Comparison of ENCODE assay signal across 8 cellular contexts in genomic region chr1:156025873-156026272, GRCh38. TPM values are rescaled to one million over a fixed set of nuclear protein-coding genes. Genes with fewer than 3 reads are reported as not detected.
A peak's percentile ranks its signal among the peaks of the same experiment; 100 is the strongest.
DNase-seq lines count a peak whose midpoint lies in the region; ATAC-seq, FAIRE-seq and TF ChIP-seq lines count a peak whose summit lies in the region.

No MANE protein-coding gene starts in this region.

- in situ Hi-C loops in GM23248 (cut with MboI), result no loop called here

- H3F3A ChIP-seq in GM23248 (ENCODE audit: insufficient read depth), result no peaks in the 10 kb centered on the region

- no peak overlapping the region for H3K27ac ChIP-seq in GM23248
- no peak overlapping the region for H3K27ac ChIP-seq in astrocyte (ENCODE audit: low read depth, low read length)
- H3K27ac ChIP-seq in kidney (ENCODE audit: low read depth in 2 of 2, low read length in 2 of 2), result no peak overlapping the region
- no peak overlapping the region for H3K27ac ChIP-seq in thoracic aorta

- H2AFZ ChIP-seq in GM23248, result no peak overlapping the region
- H2AFZ ChIP-seq in astrocyte (ENCODE audit: low read depth, low read length), result peak overlapping the region; percentile 59

- H3K9me3 ChIP-seq in GM23248 (ENCODE audit: low read depth) (no peaks in the 10 kb centered on the region), astrocyte (ENCODE audit: insufficient read depth, low read depth, low read length) (no peaks in the 10 kb centered on the region), kidney (ENCODE audit: control insufficient read depth in 1 of 2, low read length in 2 of 2) (no peaks in the 10 kb centered on the region), thoracic aorta (no peaks in the 10 kb centered on the region)

- WGBS in GM23248 (ENCODE audit: low coverage in 1 of 2, low lambda C conversion rate in 2 of 2, missing lambda C conversion rate in 2 of 2), 2 experiments, result 36 to 55% methylated on average over 9 of the region's 9 CpGs

- H3K36me3 ChIP-seq in GM23248 (ENCODE audit: low read depth) (no peaks in the 10 kb centered on the region), astrocyte (ENCODE audit: insufficient read depth, low read length) (no peaks in the 10 kb centered on the region), kidney (ENCODE audit: control insufficient read depth in 1 of 2, insufficient read depth in 2 of 2, low read length in 2 of 2) (no peaks in the 10 kb centered on the region), thoracic aorta (no peaks in the 10 kb centered on the region)

- H3K27ac Mint-ChIP-seq in astrocyte (ENCODE audit: unreplicated experiment), result no peak overlapping the region

- no peak for DNase-seq in AG09319 (ENCODE audit: extremely low read depth, low read depth)
- peak; percentile 32 for DNase-seq in GM23248
- DNase-seq in astrocyte (ENCODE audit: low read depth), result peak; percentile 23
- DNase-seq in kidney, result no peak
- no peak for DNase-seq in thoracic aorta (ENCODE audit: low spot score)
- DNase-seq in medulla oblongata (ENCODE audit: extremely low spot score), result no peak

- H3K9me3 Mint-ChIP-seq in astrocyte (ENCODE audit: unreplicated experiment), result no peaks in the 10 kb centered on the region

- intact Hi-C loops in kidney (cut with DNase I), result no loop called here

- no peaks in the 10 kb centered on the region for H3K36me3 Mint-ChIP-seq in astrocyte (ENCODE audit: low read depth, unreplicated experiment)

- no peak overlapping the region for H3K4me3 ChIP-seq in GM23248
- no peak overlapping the region for H3K4me3 ChIP-seq in astrocyte (ENCODE audit: insufficient read depth, low read depth, low read length)
- H3K4me3 ChIP-seq in kidney (ENCODE audit: low read length in 2 of 2), result no peak overlapping the region
- no peak overlapping the region for H3K4me3 ChIP-seq in thoracic aorta

- H3K4me2 ChIP-seq in GM23248 (ENCODE audit: unreplicated experiment), result no peak overlapping the region
- peak overlapping the region; percentile 19 for H3K4me2 ChIP-seq in astrocyte (ENCODE audit: low read length)

- no peak overlapping the region for H3K4me3 Mint-ChIP-seq in astrocyte (ENCODE audit: unreplicated experiment)

- H4K20me1 ChIP-seq in GM23248 (ENCODE audit: insufficient read depth) (no peaks in the 10 kb centered on the region), astrocyte (ENCODE audit: insufficient read depth, low read length) (no peaks in the 10 kb centered on the region)

- H3K4me1 Mint-ChIP-seq in astrocyte (ENCODE audit: low read depth, unreplicated experiment), result no peaks in the 10 kb centered on the region

- no peak for ATAC-seq in thoracic aorta (ENCODE audit: insufficient number of reproducible peaks, low FRiP score, low read depth)
- ATAC-seq in GM18520 (IDR thresholded peaks at IDR 0.05; ENCODE audit: unreplicated experiment), result no peak

- H3K27me3 ChIP-seq in GM23248 (replicated peaks; ENCODE audit: insufficient read depth) (no peaks in the 10 kb centered on the region), astrocyte (ENCODE audit: insufficient read depth, low read length) (no peaks in the 10 kb centered on the region), thoracic aorta (replicated peaks; ENCODE audit: insufficient read depth) (no peaks in the 10 kb centered on the region)

- H3K9me2 ChIP-seq in GM23248 (ENCODE audit: insufficient read depth), result no peaks in the 10 kb centered on the region

- no peak for FAIRE-seq in astrocyte (lab: Jason Lieb, UNC)
- FAIRE-seq in kidney (lab: Jason Lieb, UNC), result no peak

- H3K79me2 ChIP-seq in GM23248 (ENCODE audit: insufficient read depth) (no peaks in the 10 kb centered on the region), astrocyte (ENCODE audit: insufficient read depth, low read length) (no peaks in the 10 kb centered on the region)

- peaks cover 19% of the 10 kb centered on the region for H3K27me3 Mint-ChIP-seq in astrocyte (ENCODE audit: low read depth, unreplicated experiment)

- TF ChIP-seq CTCF in AG09319 (IDR thresholded peaks at IDR 0.05; ENCODE audit: low read depth, low read length) (peak; percentile 56), astrocyte (IDR thresholded peaks at IDR 0.05; ENCODE audit: insufficient read depth, low read depth, low read length) (peak; percentile 54), kidney (IDR thresholded peaks at IDR 0.05; ENCODE audit: borderline replicate concordance, extremely low read depth, insufficient read depth) (peak; percentile 24), thoracic aorta (IDR thresholded peaks at IDR 0.05) (peak; percentile 16)

- H3K9ac ChIP-seq in GM23248 (no peak overlapping the region), astrocyte (ENCODE audit: low read length) (no peak overlapping the region), kidney (ENCODE audit: low read length in 2 of 2) (no peak overlapping the region)

- H3K4me1 ChIP-seq in GM23248 (ENCODE audit: insufficient read depth) (no peaks in the 10 kb centered on the region), astrocyte (ENCODE audit: insufficient read depth, low read length) (peaks cover 5% of the 10 kb centered on the region), kidney (ENCODE audit: control insufficient read depth in 1 of 2, insufficient read depth in 1 of 2, low read depth in 1 of 2, low read length in 2 of 2) (no peaks in the 10 kb centered on the region), thoracic aorta (ENCODE audit: control insufficient read depth in 1 of 2, low read depth in 2 of 2) (peaks cover 0 to 3% of the 10 kb centered on the region in 2 donors)

TF ChIP-seq in PFSK-1, 5 proteins besides CTCF, POLR2A, EP300 and RAD21:
- no peak for TF ChIP-seq REST (IDR thresholded peaks at IDR 0.05; ENCODE audit: insufficient read depth in 1 of 2, low read depth in 2 of 2, low read length in 2 of 2)
- no peak for TF ChIP-seq SIN3A (IDR thresholded peaks at IDR 0.05; ENCODE audit: borderline replicate concordance, insufficient read depth, low read length)
- no peak for TF ChIP-seq POLR2AphosphoS5 (IDR thresholded peaks at IDR 0.05; ENCODE audit: low read depth, low read length)
- no peak for TF ChIP-seq TAF1 (IDR thresholded peaks at IDR 0.05; ENCODE audit: borderline replicate concordance, insufficient read depth, low read length)
- TF ChIP-seq FOXP2 (optimal IDR thresholded peaks at IDR 0.05; ENCODE audit: borderline replicate concordance, extremely low read depth, extremely low read length, insufficient read depth), result peak; percentile 41

RNA-seq across cellular contexts. Expression of gene SSR2, which starts 5.1 kb away (rescaled TPM):
- total RNA-seq in GM23248 (2014; rRNA removed; shearing (Covaris generic)), result 433 and 695 TPM in 2 replicates
- polyA plus RNA-seq in GM23248 (2016; fragmentation: Nextera tagmentation; extraction: Ambion mirVana) (318 and 327 TPM in 2 replicates), kidney (ENCODE audit: insufficient read depth, low read depth, low replicate concordance) (300 TPM)
- polyA plus RNA-seq in PFSK-1 (2012; ENCODE audit: insufficient read length, low read depth), result 234 TPM
- total RNA-seq in astrocyte (236 and 244 TPM in 2 replicates), kidney (175 TPM), thoracic aorta (100 to 1,000 TPM; 132 to 241 TPM)

RNA-seq across cellular contexts. Expression of gene UBQLN4, which starts 27.7 kb away (rescaled TPM):
- 18.4 and 19.0 TPM in 2 replicates for total RNA-seq in GM23248 (2014; rRNA removed; shearing (Covaris generic))
- polyA plus RNA-seq in GM23248 (2016; fragmentation: Nextera tagmentation; extraction: Ambion mirVana) (9.9 and 10.6 TPM in 2 replicates), kidney (ENCODE audit: insufficient read depth, low read depth, low replicate concordance) (24.6 TPM)
- polyA plus RNA-seq in PFSK-1 (2012; ENCODE audit: insufficient read length, low read depth), result 65.6 TPM
- total RNA-seq in astrocyte (33.5 and 40.0 TPM in 2 replicates), kidney (24.5 TPM), thoracic aorta (10 to 100 TPM; 21.7 to 36.7 TPM)

RNA-seq across cellular contexts. Expression of gene LAMTOR2, which starts 28.7 kb away (rescaled TPM):
- 41.3 and 52.7 TPM in 2 replicates for total RNA-seq in GM23248 (2014; rRNA removed; shearing (Covaris generic))
- 140 and 143 TPM in 2 replicates for polyA plus RNA-seq in GM23248 (2016; fragmentation: Nextera tagmentation; extraction: Ambion mirVana)
- polyA plus RNA-seq in PFSK-1 (2012; ENCODE audit: insufficient read length, low read depth), result 99.5 TPM
- total RNA-seq in astrocyte, result 60.1 and 62.6 TPM in 2 replicates
- total RNA-seq in kidney, result 50.8 TPM
- 200 TPM for polyA plus RNA-seq in kidney (ENCODE audit: insufficient read depth, low read depth, low replicate concordance)
- 10 to 100 TPM; 26.4 to 37.0 TPM for total RNA-seq in thoracic aorta

RNA-seq across cellular contexts. Expression of gene RAB25, which starts 35.1 kb away (rescaled TPM):
- total RNA-seq in GM23248 (2014; rRNA removed; shearing (Covaris generic)), result not detected in 2 replicates
- polyA plus RNA-seq in GM23248 (2016; fragmentation: Nextera tagmentation; extraction: Ambion mirVana) (not detected in 2 replicates), kidney (ENCODE audit: insufficient read depth, low read depth, low replicate concordance) (73.0 TPM)
- polyA plus RNA-seq in PFSK-1 (2012; ENCODE audit: insufficient read length, low read depth), result not detected
- total RNA-seq in astrocyte (0.99 and 3.1 TPM in 2 replicates), kidney (51.4 TPM), thoracic aorta (not detected)

RNA-seq across cellular contexts. Expression of gene ARHGEF2, which starts 47.5 kb away (rescaled TPM):
- total RNA-seq in GM23248 (2014; rRNA removed; shearing (Covaris generic)), result 136 and 139 TPM in 2 replicates
- 76.7 and 77.7 TPM in 2 replicates for polyA plus RNA-seq in GM23248 (2016; fragmentation: Nextera tagmentation; extraction: Ambion mirVana)
- 222 TPM for polyA plus RNA-seq in PFSK-1 (2012; ENCODE audit: insufficient read length, low read depth)
- total RNA-seq in astrocyte, result 98.3 and 99.3 TPM in 2 replicates
- total RNA-seq in kidney, result 99.6 TPM
- 32.3 TPM for polyA plus RNA-seq in kidney (ENCODE audit: insufficient read depth, low read depth, low replicate concordance)
- total RNA-seq in thoracic aorta, result 100 to 1,000 TPM; 162 to 166 TPM

Comparison
In these comparisons a context has a peak if more than half of its experiments do, and no peak if none do; other contexts are left out.
1. DNase-seq: peak in GM23248 (single experiment) and astrocyte (single experiment); none in AG09319 (single experiment), kidney (single experiment), thoracic aorta (single experiment) and medulla oblongata (single experiment).
2. Peak in every context shown above with its lines, with median percentiles within 50 percentile points of each other: CTCF ChIP-seq.